In genomic region chr6:108558372-108559096, GRCh38 we compare ENCODE assay signal across 8 cellular contexts.
A peak's percentile ranks its signal among the peaks of the same experiment; 100 is the strongest.
DNase-seq lines count a peak whose midpoint lies in the region; ATAC-seq lines count a peak whose summit lies in the region.

No MANE protein-coding gene starts in this region.

- no peaks in the 10 kb centered on the region for H3K27me3 ChIP-seq in ACC112 (ENCODE audit: insufficient read depth, low read length)

- no peaks in the 10 kb centered on the region for H3K36me3 ChIP-seq in ACC112 (ENCODE audit: insufficient read depth, low read length)

- ATAC-seq in GM18909 (IDR thresholded peaks at IDR 0.05; ENCODE audit: poor library complexity, unreplicated experiment) (peak; percentile 70), HG03196 (IDR thresholded peaks at IDR 0.05; ENCODE audit: unreplicated experiment) (peak; percentile 57)

- peak overlapping the region; percentile 99 for H3K4me3 ChIP-seq in ACC112 (ENCODE audit: low read depth, low read length)

- H3K4me1 ChIP-seq in ACC112 (ENCODE audit: control insufficient read depth, insufficient read depth, low read length, unreplicated experiment) = peaks cover 7% of the 10 kb centered on the region

- DNase-seq in NCI-H345 (lab: John Stamatoyannopoulos, UW) (peak; percentile 100), inferior parietal cortex (ENCODE audit: extremely low spot score) (peak; percentile 97), smooth muscle cell of the brain vasculature (ENCODE audit: low read depth, low spot score) (peak; percentile 99)
- peak; percentile 96 for DNase-seq in activated CD4-positive, CD25-positive, alpha-beta regulatory T cell treated with anti-CD3 and anti-CD28 coated beads, Interleukin-2, amount 50 U/mL, for 16 hours (ENCODE audit: low read depth, low spot score)
- peak; percentile 98 for DNase-seq in central memory CD4-positive, alpha-beta T cell

- H2AFZ ChIP-seq in ACC112 (ENCODE audit: low read length, unreplicated experiment) = peak overlapping the region; percentile 97

- H3K79me2 ChIP-seq in ACC112 (ENCODE audit: control insufficient read depth, insufficient read depth, low read length, unreplicated experiment) = peaks cover 20% of the 10 kb centered on the region

- H3K27ac ChIP-seq in ACC112 (ENCODE audit: low read depth, low read length) = peak overlapping the region; percentile 86

Comparison
In these comparisons a context has a peak if more than half of its experiments do, and no peak if none do; other contexts are left out.
1. Peak in every context shown above with its lines: DNase-seq, ATAC-seq, H3K4me3 ChIP-seq and H3K27ac ChIP-seq.